In genomic region chr12:109777544-109777943, GRCh38 we compare ENCODE assay signal across 8 cellular contexts. TPM values are rescaled to one million over a fixed set of nuclear protein-coding genes. Genes with fewer than 3 reads are reported as not detected.
A peak's percentile ranks its signal among the peaks of the same experiment; 100 is the strongest.
DNase-seq lines count a peak whose midpoint lies in the region; ATAC-seq and TF ChIP-seq lines count a peak whose summit lies in the region.

No MANE protein-coding gene starts in this region.

- no peak overlapping the region for H2BK120ac ChIP-seq in mesenchymal stem cell (ENCODE audit: low read depth, low read length)

- H3K23ac ChIP-seq in mesenchymal stem cell (ENCODE audit: low read length in 2 of 2): no peak overlapping the region

- no peaks in the 10 kb centered on the region for H3K27me3 Mint-ChIP-seq in activated T-helper 2 cell treated with anti-CD3 and anti-CD28 coated beads, Interferon-gamma antibody, Interleukin-2, Interleukin-4, amounts not matched to agents 10 μg/mL and 5 μg/mL and 100 μg/mL, durations not matched to agents 14 hours and 24 hours and 36 hours (ENCODE audit: low read depth)

- no peak overlapping the region for H3K4me2 ChIP-seq in mesenchymal stem cell (ENCODE audit: low read length, poor library complexity, severe bottlenecking)

- H3K4me1 Mint-ChIP-seq in activated T-helper 2 cell treated with anti-CD3 and anti-CD28 coated beads, Interferon-gamma antibody, Interleukin-2, Interleukin-4, amounts not matched to agents 10 μg/mL and 5 μg/mL and 100 μg/mL, durations not matched to agents 14 hours and 24 hours and 36 hours (ENCODE audit: low read depth): peaks cover 4% of the 10 kb centered on the region

- intact Hi-C loops in left cardiac atrium (cut with DNase I): loop anchor here (5.0 to 10.0 kb wide), 2 partner anchors 63 to 350 kb away; partner anchors contain the start of gene FAM222A (in 1 of the 2)
- intact Hi-C loops in activated T-helper 2 cell treated with anti-CD3 and anti-CD28 coated beads, Interferon-gamma antibody, Interleukin-2, Interleukin-4, amounts not matched to agents 10 μg/mL and 5 μg/mL and 100 μg/mL, durations not matched to agents 14 hours and 24 hours and 36 hours (cut with micrococcal nuclease): no loop called here

- H3K4me3 Mint-ChIP-seq in activated T-helper 2 cell treated with anti-CD3 and anti-CD28 coated beads, Interferon-gamma antibody, Interleukin-2, Interleukin-4, amounts not matched to agents 10 μg/mL and 5 μg/mL and 100 μg/mL, durations not matched to agents 14 hours and 24 hours and 36 hours (ENCODE audit: low read depth): peak overlapping the region; percentile 55

- H3K79me1 ChIP-seq in mesenchymal stem cell (replicated peaks; ENCODE audit: low read length, poor library complexity, severe bottlenecking): no peaks in the 10 kb centered on the region

- peak; percentile 13 to 43 for DNase-seq in cardiac muscle cell (ENCODE audit: low read depth in 1 of 2, low spot score in 1 of 2)
- no peak for DNase-seq in left cardiac atrium
- peak; percentile 50 for DNase-seq in NCI-H460 (ENCODE audit: extremely low read depth, low read depth)
- DNase-seq in activated T-helper 2 cell treated with anti-CD3 and anti-CD28 coated beads, Interferon-gamma antibody, Interleukin-2, Interleukin-4, amounts not matched to agents 10 μg/mL and 5 μg/mL and 100 μg/mL, durations not matched to agents 14 hours and 24 hours and 36 hours (ENCODE audit: low spot score): peak; percentile 33
- DNase-seq in mesenchymal stem cell: peak; percentile 7
- DNase-seq in midbrain (lab: John Stamatoyannopoulos, UW): no peak

- H3K27ac ChIP-seq in cardiac muscle cell (peak overlapping the region; percentile 61), mesenchymal stem cell (ENCODE audit: low read length, poor library complexity, severe bottlenecking) (no peak overlapping the region)

- H2BK15ac ChIP-seq in mesenchymal stem cell (ENCODE audit: low read depth, poor library complexity, severe bottlenecking): no peak overlapping the region

- no peak overlapping the region for H2AFZ ChIP-seq in mesenchymal stem cell (ENCODE audit: low read depth, low read length)

- H3K4me3 ChIP-seq in cardiac muscle cell (no peak overlapping the region), mesenchymal stem cell (ENCODE audit: insufficient read depth in 1 of 2, low read depth in 1 of 2, low read length in 2 of 2) (no peak overlapping the region)

- no peak overlapping the region for H3K9ac ChIP-seq in mesenchymal stem cell (ENCODE audit: low read length)

- no peaks in the 10 kb centered on the region for H3K36me3 Mint-ChIP-seq in activated T-helper 2 cell treated with anti-CD3 and anti-CD28 coated beads, Interferon-gamma antibody, Interleukin-2, Interleukin-4, amounts not matched to agents 10 μg/mL and 5 μg/mL and 100 μg/mL, durations not matched to agents 14 hours and 24 hours and 36 hours (ENCODE audit: low read depth)

- no peak overlapping the region for H4K91ac ChIP-seq in mesenchymal stem cell (ENCODE audit: low read length)

- no peaks in the 10 kb centered on the region for H3K9me3 ChIP-seq in cardiac muscle cell (ENCODE audit: low read depth)
- H3K9me3 ChIP-seq in mesenchymal stem cell (ENCODE audit: control insufficient read depth, low read length): peaks cover 14% of the 10 kb centered on the region

- TF ChIP-seq CTCF in cardiac muscle cell (IDR thresholded peaks at IDR 0.05; ENCODE audit: low read depth, low read length): no peak

- H3K27me3 ChIP-seq in cardiac muscle cell (no peaks in the 10 kb centered on the region), mesenchymal stem cell (ENCODE audit: control insufficient read depth in 1 of 2, insufficient read depth in 1 of 2, low read length in 2 of 2) (peaks cover 20 to 28% of the 10 kb centered on the region in 2 experiments)

- peaks cover 13% of the 10 kb centered on the region for H3K4me1 ChIP-seq in cardiac muscle cell (ENCODE audit: low read depth)
- no peaks in the 10 kb centered on the region for H3K4me1 ChIP-seq in mesenchymal stem cell (ENCODE audit: control insufficient read depth, insufficient read depth, low read depth, low read length)

- H3K18ac ChIP-seq in mesenchymal stem cell (ENCODE audit: low read depth in 1 of 2, low read length in 2 of 2): no peak overlapping the region

- no peak overlapping the region for H3K4ac ChIP-seq in mesenchymal stem cell (ENCODE audit: low read depth in 1 of 2, low read length in 2 of 2)

- no peaks in the 10 kb centered on the region for H3K9me3 Mint-ChIP-seq in activated T-helper 2 cell treated with anti-CD3 and anti-CD28 coated beads, Interferon-gamma antibody, Interleukin-2, Interleukin-4, amounts not matched to agents 10 μg/mL and 5 μg/mL and 100 μg/mL, durations not matched to agents 14 hours and 24 hours and 36 hours

- H2BK5ac ChIP-seq in mesenchymal stem cell (ENCODE audit: low read depth, low read length, poor library complexity, severe bottlenecking): no peak overlapping the region

- H4K8ac ChIP-seq in mesenchymal stem cell (ENCODE audit: low read length): no peak overlapping the region

- no peak overlapping the region for H2AK5ac ChIP-seq in mesenchymal stem cell (ENCODE audit: low read length, severe bottlenecking)

- WGBS in mesenchymal stem cell: 69% methylated on average over 4 of the region's 5 CpGs

- no peak overlapping the region for H3K14ac ChIP-seq in mesenchymal stem cell (ENCODE audit: low read length in 2 of 2)

- peak overlapping the region; percentile 48 for H3K27ac Mint-ChIP-seq in activated T-helper 2 cell treated with anti-CD3 and anti-CD28 coated beads, Interferon-gamma antibody, Interleukin-2, Interleukin-4, amounts not matched to agents 10 μg/mL and 5 μg/mL and 100 μg/mL, durations not matched to agents 14 hours and 24 hours and 36 hours

- no peaks in the 10 kb centered on the region for H3K36me3 ChIP-seq in cardiac muscle cell
- H3K36me3 ChIP-seq in mesenchymal stem cell (ENCODE audit: control insufficient read depth in 1 of 2, insufficient read depth in 2 of 2, low read depth in 1 of 2, low read length in 2 of 2): no peaks in the 10 kb centered on the region

- ATAC-seq in left cardiac atrium (no peak), HG03045 (IDR thresholded peaks at IDR 0.05; ENCODE audit: unreplicated experiment) (no peak), HG02610 (IDR thresholded peaks at IDR 0.05; ENCODE audit: unreplicated experiment) (no peak)

- no peak overlapping the region for H2BK12ac ChIP-seq in mesenchymal stem cell (ENCODE audit: low read length in 2 of 2)

RNA-seq across cellular contexts. Expression of gene TRPV4, which starts 55.7 kb away (rescaled TPM):
- total RNA-seq in cardiac muscle cell (1.2 and 4.1 TPM in 2 replicates), left cardiac atrium (1 to 10 TPM; 1.0 to 1.2 TPM)
- 2.4 and 6.4 TPM in 2 replicates for polyA plus RNA-seq in cardiac muscle cell
- total RNA-seq in NCI-H460 (2014; rRNA removed; shearing (Covaris generic)): not detected in 2 replicates
- not detected in 2 replicates for polyA plus RNA-seq in NCI-H460 (2014; cell fraction: nucleus; rRNA removed)
- not detected in 2 replicates for total RNA-seq in activated T-helper 2 cell treated with anti-CD3 and anti-CD28 coated beads, Interferon-gamma antibody, Interleukin-2, Interleukin-4, amounts not matched to agents 10 μg/mL and 5 μg/mL and 100 μg/mL, durations not matched to agents 14 hours and 24 hours and 36 hours
- polyA plus RNA-seq in mesenchymal stem cell (2013, experiment 1 of 2): 2.7 TPM
- polyA plus RNA-seq in mesenchymal stem cell (2013, experiment 2 of 2): 2.7 TPM

Comparison
In these comparisons a context has a peak if more than half of its experiments do, and no peak if none do; other contexts are left out.
1. DNase-seq: peak in cardiac muscle cell (2 of 2), NCI-H460 (single experiment), activated T-helper 2 cell treated with anti-CD3 and anti-CD28 coated beads, Interferon-gamma antibody, Interleukin-2, Interleukin-4, amounts not matched to agents 10 μg/mL and 5 μg/mL and 100 μg/mL, durations not matched to agents 14 hours and 24 hours and 36 hours (single experiment) and mesenchymal stem cell (single experiment); none in left cardiac atrium (single experiment) and midbrain (single experiment).